24 cellular contexts compared by ENCODE assay signal in the genomic region with DNA sequence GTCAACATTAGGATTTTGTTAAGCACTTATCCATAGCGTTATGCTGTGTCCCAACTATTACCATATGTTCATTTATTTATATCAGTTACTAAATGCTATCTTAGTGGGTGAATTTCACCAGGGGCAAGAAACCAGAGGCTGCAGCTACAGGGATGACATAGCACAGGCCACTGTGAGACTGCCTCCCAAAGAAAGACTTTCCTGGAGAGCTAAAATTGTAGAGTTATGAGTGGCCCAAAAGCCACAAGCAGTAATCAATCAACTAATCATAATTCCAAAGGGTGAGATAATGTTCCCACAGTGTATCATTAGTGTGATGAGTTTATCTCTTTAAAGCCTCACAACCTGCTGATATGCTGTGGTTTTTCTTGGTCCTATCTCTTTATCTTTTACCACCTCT.
"Had no signal": no experiment of that assay in that cellular context is flagged by ENCODE, and none has a peak within 500 bp of the region (broad histone marks: within the 10 kb centered on the region; RNA-seq: fewer than 3 reads in every experiment).

No MANE protein-coding gene starts in this region.

- ATAC-seq: effector memory CD8-positive, alpha-beta T cell; mucosa of descending colon; natural killer cell treated with Interleukin-12 subunit alpha and Interleukin-12 subunit beta and Interleukin-15 and Interleukin-18, amount 100 ng/mL, for 72 hours; right lobe of liver; stimulated activated effector memory CD8-positive, alpha-beta T cell treated with anti-CD3 and anti-CD28 coated beads, Interleukin-12 subunit alpha, Interleukin-12 subunit beta, amount 100 ng/mL, for 72 hours had no signal

- H3K9ac ChIP-seq: neural progenitor cell, parathyroid adenoma had no signal

- DNase-seq: effector memory CD8-positive, alpha-beta T cell; erythroblast; esophagus squamous epithelium; foreskin melanocyte; glutamatergic neuron; hypothalamus; immature natural killer cell; islet precursor cell; kidney glomerular epithelial cell; mucosa of descending colon; naive B cell; right lobe of liver; stimulated activated CD4-positive, alpha-beta T cell treated with anti-CD3 and anti-CD28 coated beads, Interleukin-2, amount 100 ng/mL, for 24 hours; stimulated activated CD4-positive, alpha-beta T cell treated with anti-CD3 and anti-CD28 coated beads, Interleukin-4, amount 100 ng/mL, for 24 hours; stimulated activated naive CD4-positive, alpha-beta T cell treated with Interleukin-2 at 50 U/mL for 16 hours; stomach; thyroid gland; trophoblast cell had no signal

- H3K36me3 ChIP-seq: esophagus squamous epithelium, neural progenitor cell, right lobe of liver, stomach, thyroid gland had no signal

- H3K9me3 ChIP-seq: esophagus squamous epithelium, mucosa of descending colon, right lobe of liver, stomach, thyroid gland had no signal

- H3K79me2 ChIP-seq: parathyroid adenoma had no signal

- H3K4me3 ChIP-seq: coronary artery, esophagus squamous epithelium, lung, mucosa of descending colon, neural progenitor cell, right lobe of liver, stomach, thyroid gland had no signal

- H3K27ac ChIP-seq: coronary artery, esophagus squamous epithelium, neural progenitor cell, parathyroid adenoma, right lobe of liver, stomach had no signal

- H3K4me1 ChIP-seq: parathyroid adenoma had no signal

- H3K27me3 ChIP-seq: right lobe of liver, thyroid gland had no signal
